Comparison of ENCODE assay signal across 7 cellular contexts in genomic region chr21:45540601-45540970, GRCh38. TPM values are rescaled to one million over a fixed set of nuclear protein-coding genes. Genes with fewer than 3 reads are reported as not detected.
DNase-seq lines count a peak whose midpoint lies in the region; TF ChIP-seq lines count a peak whose summit lies in the region.

No MANE protein-coding gene starts in this region.

- peak overlapping the region; percentile 82 for H3K27ac Mint-ChIP-seq in dendritic cell treated with granulocyte-macrophage colony-stimulating factor and Interleukin-4, amounts not matched to agents 40 ng/mL and 50 ng/mL, for 4 days
- H3K27ac Mint-ChIP-seq in osteocyte (ENCODE audit: unreplicated experiment): no peak overlapping the region

- H3K4me3 ChIP-seq in GM08714 (ENCODE audit: low read length) (peak overlapping the region; percentile 85; the same call in 1 of the 2 replicates), OCI-LY7 (ENCODE audit: low read depth, low read length, poor library complexity, severe bottlenecking) (peak overlapping the region; percentile 71), MG63 (no peak overlapping the region; the same call in 1 of the 2 replicates), foreskin fibroblast (ENCODE audit: low read depth in 1 of 2, low read length in 2 of 2) (no peak overlapping the region)

- no TSS peak for BruUV-seq in OCI-LY7 (replicated peaks; lab: Mats Ljungman, UMichigan)

- H3K4me2 ChIP-seq in OCI-LY7 (ENCODE audit: low read length): peak overlapping the region; percentile 95

- CTCF ChIA-PET in OCI-LY7 (lab: Charles Lee; ENCODE audit: unreplicated experiment): no interaction called here

- no peak overlapping the region for H2AFZ ChIP-seq in OCI-LY7 (ENCODE audit: low read length)

- H3K27me3 Mint-ChIP-seq in dendritic cell treated with granulocyte-macrophage colony-stimulating factor and Interleukin-4, amounts not matched to agents 40 ng/mL and 50 ng/mL, for 4 days: peaks cover 3% of the 10 kb centered on the region
- no peaks in the 10 kb centered on the region for H3K27me3 Mint-ChIP-seq in osteocyte (ENCODE audit: unreplicated experiment)

- peaks cover 35% of the 10 kb centered on the region for H3K36me3 Mint-ChIP-seq in dendritic cell treated with granulocyte-macrophage colony-stimulating factor and Interleukin-4, amounts not matched to agents 40 ng/mL and 50 ng/mL, for 4 days (ENCODE audit: low read depth)
- no peaks in the 10 kb centered on the region for H3K36me3 Mint-ChIP-seq in osteocyte (ENCODE audit: unreplicated experiment)

- no peaks in the 10 kb centered on the region for H3K27me3 ChIP-seq in MG63

- no peak overlapping the region for H3K4me3 Mint-ChIP-seq in dendritic cell treated with granulocyte-macrophage colony-stimulating factor and Interleukin-4, amounts not matched to agents 40 ng/mL and 50 ng/mL, for 4 days
- H3K4me3 Mint-ChIP-seq in osteocyte (ENCODE audit: unreplicated experiment): peak overlapping the region; percentile 66

- peaks cover 80% of the 10 kb centered on the region for H3K4me1 Mint-ChIP-seq in dendritic cell treated with granulocyte-macrophage colony-stimulating factor and Interleukin-4, amounts not matched to agents 40 ng/mL and 50 ng/mL, for 4 days (ENCODE audit: low read depth)
- peaks cover 8% of the 10 kb centered on the region for H3K4me1 Mint-ChIP-seq in osteocyte (ENCODE audit: unreplicated experiment)

- H3K4me1 ChIP-seq in OCI-LY7 (ENCODE audit: insufficient read depth, low read length, poor library complexity, severe bottlenecking): no peaks in the 10 kb centered on the region

- intact Hi-C loops in OCI-LY7 (cut with micrococcal nuclease; ENCODE audit: unreplicated experiment): no loop called here
- intact Hi-C loops in dendritic cell treated with granulocyte-macrophage colony-stimulating factor and Interleukin-4, amounts not matched to agents 40 ng/mL and 50 ng/mL, for 4 days (cut with micrococcal nuclease): no loop called here

- no peaks in the 10 kb centered on the region for H4K20me1 ChIP-seq in OCI-LY7 (ENCODE audit: insufficient read depth, low read length)

- TF ChIP-seq CTCF in OCI-LY7 (conservative IDR thresholded peaks at IDR 0.05; ENCODE audit: low read length) (no peak), osteocyte (IDR thresholded peaks at IDR 0.05) (no peak), foreskin fibroblast (IDR thresholded peaks at IDR 0.05; ENCODE audit: low read depth, low read length) (no peak)

- POLR2A ChIA-PET in OCI-LY7 (lab: Charles Lee): no interaction called here

- peaks cover 6% of the 10 kb centered on the region; the same call in 1 of the 2 replicates for H3K79me2 ChIP-seq in OCI-LY7 (ENCODE audit: insufficient read depth, low read depth, low read length)

- no peaks in the 10 kb centered on the region for H3K9me3 Mint-ChIP-seq in dendritic cell treated with granulocyte-macrophage colony-stimulating factor and Interleukin-4, amounts not matched to agents 40 ng/mL and 50 ng/mL, for 4 days
- no peaks in the 10 kb centered on the region for H3K9me3 Mint-ChIP-seq in osteocyte (ENCODE audit: unreplicated experiment)

- no peaks in the 10 kb centered on the region for H3K9me3 ChIP-seq in OCI-LY7 (ENCODE audit: low read length)
- H3K9me3 ChIP-seq in MG63: no peaks in the 10 kb centered on the region

- H3K9me2 ChIP-seq in OCI-LY7 (ENCODE audit: insufficient read depth, low read length): no peaks in the 10 kb centered on the region

- DNase-seq in OCI-LY7 (ENCODE audit: low spot score) (no peak), osteocyte (ENCODE audit: extremely low spot score, unreplicated experiment) (peak; percentile 62), MG63 (no peak), NCI-H2227 treated with DMSO at 0.1 percent for 48 hours (lab: John Stamatoyannopoulos, UW) (no peak), foreskin fibroblast (no peak)

- H3K27ac ChIP-seq in OCI-LY7 (ENCODE audit: low read depth, low read length, poor library complexity, severe bottlenecking): no peak overlapping the region

- peaks cover 3% of the 10 kb centered on the region; the same call in 1 of the 2 replicates for H3K36me3 ChIP-seq in OCI-LY7 (ENCODE audit: insufficient read depth, low read length)
- H3K36me3 ChIP-seq in MG63: peaks cover 25% of the 10 kb centered on the region

RNA-seq across cellular contexts. Expression of gene SLC19A1, which starts 1.7 kb away (rescaled TPM):
- 13.2 and 17.9 TPM in 2 replicates for total RNA-seq in OCI-LY7 (2014; rRNA removed; shearing (Covaris generic))
- 41.1 and 41.2 TPM in 2 replicates for total RNA-seq in OCI-LY7 (2022)
- 11.0 and 14.4 TPM in 2 replicates for total RNA-seq in osteocyte
- total RNA-seq in MG63 (2014; rRNA removed; shearing (Covaris generic); ENCODE audit: low replicate concordance): 25.5 and 26.7 TPM in 2 replicates

Comparison
In these comparisons a context has a peak if more than half of its experiments do, and no peak if none do; other contexts are left out.
1. H3K4me3 ChIP-seq: peak in GM08714 (single experiment) and OCI-LY7 (single experiment); none in MG63 (single experiment) and foreskin fibroblast (0 of 2).